Comparison of ENCODE assay signal across 1 cellular context in the genomic region with DNA sequence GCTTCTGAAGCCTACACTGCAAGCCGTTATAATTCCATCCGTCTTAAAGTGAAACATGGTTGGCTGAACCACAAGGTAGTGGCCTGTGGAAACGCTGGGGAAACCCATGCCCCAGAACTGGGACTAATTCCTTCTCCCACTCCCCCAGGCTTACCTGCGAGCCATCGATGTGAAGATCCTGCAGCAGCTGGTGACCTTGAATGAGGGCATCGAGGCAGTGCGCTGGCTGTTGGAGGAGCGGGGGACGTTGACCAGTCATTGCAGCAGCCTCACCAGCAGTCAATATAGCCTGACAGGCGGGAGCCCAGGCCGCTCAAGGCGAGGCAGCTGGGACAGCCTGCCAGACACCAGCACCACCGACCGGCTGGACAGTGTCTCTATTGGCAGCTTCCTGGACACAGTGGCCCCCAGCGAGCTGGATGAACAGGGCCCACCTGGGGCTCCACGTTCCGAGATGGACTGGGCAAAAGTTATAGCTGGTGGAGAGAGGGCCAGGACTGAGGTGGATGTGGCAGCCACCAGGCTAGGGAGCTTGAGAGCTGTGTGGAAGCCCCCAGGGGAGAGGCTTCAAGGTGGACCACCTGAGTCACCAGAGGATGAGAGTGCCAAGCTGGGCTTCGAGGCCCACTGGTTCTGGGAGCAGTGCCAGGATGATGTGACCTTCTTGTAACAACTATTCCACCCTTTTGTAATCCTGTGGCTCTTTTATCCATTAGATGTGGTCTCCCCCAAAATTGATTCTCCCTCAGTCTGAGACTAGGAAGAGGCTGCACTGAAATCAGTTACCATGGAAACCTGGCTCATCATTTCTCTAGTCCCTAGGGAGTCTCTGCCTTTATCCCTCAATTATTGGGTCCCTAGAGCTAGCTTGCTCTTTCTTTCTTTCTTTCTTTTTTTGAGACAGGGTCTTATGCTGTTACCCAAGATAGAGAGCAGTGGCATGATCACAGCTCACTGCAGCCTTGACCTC.
TF ChIP-seq lines count a peak whose summit lies in the region.

No MANE protein-coding gene starts in this region.

TF ChIP-seq in IMR-90, 13 proteins besides CTCF, POLR2A, EP300 and RAD21:
- TF ChIP-seq NFE2L2 (IDR thresholded peaks at IDR 0.05; ENCODE audit: low read depth, low read length): no peak
- TF ChIP-seq RFX5 (IDR thresholded peaks at IDR 0.05; ENCODE audit: low read depth, low read length): no peak
- TF ChIP-seq MAFK (IDR thresholded peaks at IDR 0.05; ENCODE audit: low read depth, low read length): no peak
- TF ChIP-seq RCOR1 (IDR thresholded peaks at IDR 0.05; ENCODE audit: insufficient replicate concordance, low read length): no peak
- no peak for TF ChIP-seq BHLHE40 (IDR thresholded peaks at IDR 0.05; ENCODE audit: low read depth, low read length)
- TF ChIP-seq USF2 (IDR thresholded peaks at IDR 0.05; ENCODE audit: low read depth, low read length): no peak
- no peak for TF ChIP-seq CEBPB (IDR thresholded peaks at IDR 0.05; ENCODE audit: low read depth, low read length)
- TF ChIP-seq MAZ (IDR thresholded peaks at IDR 0.05; ENCODE audit: borderline replicate concordance, low read depth, low read length): no peak
- no peak for TF ChIP-seq CHD1 (IDR thresholded peaks at IDR 0.05; ENCODE audit: low read depth, low read length)
- no peak for TF ChIP-seq MXI1 (IDR thresholded peaks at IDR 0.05; ENCODE audit: borderline replicate concordance, low read depth, low read length)
- no peak for TF ChIP-seq SMC3 (IDR thresholded peaks at IDR 0.05; ENCODE audit: low read depth, low read length)
- no peak for TF ChIP-seq ELK1 (IDR thresholded peaks at IDR 0.05; ENCODE audit: borderline replicate concordance, low read depth, low read length)
- TF ChIP-seq FOS (IDR thresholded peaks at IDR 0.05; ENCODE audit: low read depth, low read length): no peak
